In genomic region chr13:94620286-94620896, GRCh38 we compare ENCODE assay signal across 8 cellular contexts. TPM values are rescaled to one million over a fixed set of nuclear protein-coding genes. Genes with fewer than 3 reads are reported as not detected.
A peak's percentile ranks its signal among the peaks of the same experiment; 100 is the strongest.
DNase-seq lines count a peak whose midpoint lies in the region; ATAC-seq and TF ChIP-seq lines count a peak whose summit lies in the region.

No MANE protein-coding gene starts in this region.

- H3K36me3 Mint-ChIP-seq in activated T-cell treated with anti-CD3 and anti-CD28 coated beads, Interleukin-2, amount 50 U/mL, for 4 hours (ENCODE audit: insufficient read depth): peaks cover 19% of the 10 kb centered on the region
- H3K36me3 Mint-ChIP-seq in stimulated activated naive B cell treated with anti-CD40 and anti-IgM and Interleukin-4, amounts not matched to agents 10 μg/mL and 1 μg/mL and 100 μg/mL, for 72 hours: peaks cover 8 to 19% of the 10 kb centered on the region in 2 donors

- peak; percentile 58 to 70 for ATAC-seq in activated T-cell treated with anti-CD3 and anti-CD28 coated beads, Interleukin-2, amount 50 U/mL, for 4 hours
- peak; percentile 78 for ATAC-seq in GM21528 (IDR thresholded peaks at IDR 0.05; ENCODE audit: low FRiP score, unreplicated experiment)
- peak; percentile 68 for ATAC-seq in IMR-90 (ENCODE audit: low read depth)
- ATAC-seq in stimulated activated naive B cell treated with anti-CD40 and anti-IgM and Interleukin-4, amounts not matched to agents 10 μg/mL and 1 μg/mL and 100 μg/mL, for 72 hours (replicated peaks): peak; percentile 61 to 62

- no peak overlapping the region for H3K14ac ChIP-seq in IMR-90 (replicated peaks; ENCODE audit: low read depth, low read length)

- in situ Hi-C loops in IMR-90 (cut with MboI; ENCODE audit: low sequenced_read_pairs): loop anchor here (25.0 kb wide), 1 partner anchor 1383 kb away; the partner anchor contains the start of gene GPC6

- H2BK5ac ChIP-seq in IMR-90 (ENCODE audit: low read depth, low read length, poor library complexity, severe bottlenecking): no peak overlapping the region

- H3K27ac ChIP-seq in IMR-90 (ENCODE audit: insufficient read depth, low read length): no peak overlapping the region
- H3K27ac ChIP-seq in SK-N-SH (ENCODE audit: low read depth in 2 of 2, low read length in 1 of 2): no peak overlapping the region
- H3K27ac ChIP-seq in fibroblast of lung (ENCODE audit: insufficient read depth, low read length): no peak overlapping the region

- no peak overlapping the region for H4K5ac ChIP-seq in IMR-90 (ENCODE audit: low read depth, low read length)

- POLR2A ChIA-PET in IMR-90 (lab: Charles Lee; ENCODE audit: unreplicated experiment): no interaction called here
- POLR2A ChIA-PET in SK-N-SH (lab: Yijun Ruan, JAX): no interaction called here

- H3K18ac ChIP-seq in IMR-90 (ENCODE audit: low read depth, low read length): no peak overlapping the region

- H3K27ac Mint-ChIP-seq in stimulated activated naive B cell treated with anti-CD40 and anti-IgM and Interleukin-4, amounts not matched to agents 10 μg/mL and 1 μg/mL and 100 μg/mL, for 72 hours: no peak overlapping the region

- DNase-seq in activated T-cell treated with anti-CD3 and anti-CD28 coated beads, Interleukin-2, amount 50 U/mL, for 4 hours: no peak
- DNase-seq in activated T-cell treated with anti-CD3 and anti-CD28 coated beads, Interleukin-2, amount 50 U/mL, for 1 hour: no peak
- DNase-seq in IMR-90 (peak; percentile 41), SK-N-SH (peak; percentile 49), fibroblast of lung (ENCODE audit: low read depth in 2 of 2) (peak; percentile 11 to 49), middle frontal gyrus (ENCODE audit: extremely low spot score, low spot score) (no peak)
- DNase-seq in stimulated activated naive B cell treated with anti-CD40 and anti-IgM and Interleukin-4, amounts not matched to agents 10 μg/mL and 1 μg/mL and 100 μg/mL, for 72 hours: no peak

- no peak overlapping the region for H2AK9ac ChIP-seq in IMR-90 (replicated peaks; ENCODE audit: low read depth, low read length, poor library complexity)

- no peak overlapping the region for H3K9ac ChIP-seq in IMR-90 (ENCODE audit: low read depth, low read length)
- no peak overlapping the region for H3K9ac ChIP-seq in SK-N-SH
- H3K9ac ChIP-seq in fibroblast of lung (ENCODE audit: insufficient read depth, low read length): no peak overlapping the region

- H3K56ac ChIP-seq in IMR-90 (ENCODE audit: extremely low read depth, insufficient read depth, low read length): no peak overlapping the region

- CTCF ChIA-PET in IMR-90 (lab: Yijun Ruan, JAX): interaction anchor here (0.7 to 1.8 kb wide), 7 partner anchors 8 to 784 kb away, joined by 3 to 5 read pairs (median 4); no protein-coding TSS in a partner anchor
- CTCF ChIA-PET in SK-N-SH (lab: Yijun Ruan, JAX): interaction anchor here (0.5 to 11.3 kb wide), 33 partner anchors 10 to 786 kb away, joined by 3 to 307 read pairs (median 4); no protein-coding TSS in a partner anchor

- H2AFZ ChIP-seq in IMR-90 (replicated peaks; ENCODE audit: low read length, poor library complexity) (no peak overlapping the region), SK-N-SH (ENCODE audit: low read depth) (no peak overlapping the region), fibroblast of lung (ENCODE audit: low read length) (no peak overlapping the region)

- no peaks in the 10 kb centered on the region for H3K9me1 ChIP-seq in IMR-90 (ENCODE audit: insufficient read depth, low read length)

- H2BK15ac ChIP-seq in IMR-90 (ENCODE audit: low read depth, low read length): no peak overlapping the region

- no peaks in the 10 kb centered on the region for H3K27me3 Mint-ChIP-seq in activated T-cell treated with anti-CD3 and anti-CD28 coated beads, Interleukin-2, amount 50 U/mL, for 4 hours (ENCODE audit: low read depth)
- no peaks in the 10 kb centered on the region for H3K27me3 Mint-ChIP-seq in stimulated activated naive B cell treated with anti-CD40 and anti-IgM and Interleukin-4, amounts not matched to agents 10 μg/mL and 1 μg/mL and 100 μg/mL, for 72 hours

- H4K91ac ChIP-seq in IMR-90 (ENCODE audit: insufficient read depth, low read depth, low read length): no peak overlapping the region

- no CpG with 5 or more reads among the region's 2 CpGs for WGBS in IMR-90 (ENCODE audit: extremely low coverage in 2 of 2, insufficient read length in 1 of 2), 2 experiments
- WGBS in SK-N-SH (ENCODE audit: low lambda C conversion rate): 79% methylated on average over 2 of the region's 2 CpGs

- no peak overlapping the region for H2BK20ac ChIP-seq in IMR-90 (ENCODE audit: low read depth, low read length)

- dilution Hi-C loops in IMR-90 (cut with HindIII; ENCODE audit: low sequenced_read_pairs, unreplicated experiment): no loop called here

- H3K9me2 ChIP-seq in SK-N-SH: no peaks in the 10 kb centered on the region

- TF ChIP-seq EP300 in SK-N-SH (IDR thresholded peaks at IDR 0.05; ENCODE audit: borderline replicate concordance in 1 of 2, low read depth in 1 of 2, low read length in 1 of 2): no peak

- TF ChIP-seq POLR2A in IMR-90 (IDR thresholded peaks at IDR 0.05; ENCODE audit: low read depth, low read length): no peak

- peaks cover 6% of the 10 kb centered on the region; the same call in 1 of the 2 replicates for H4K20me1 ChIP-seq in IMR-90 (ENCODE audit: insufficient read depth, low read length)
- H4K20me1 ChIP-seq in SK-N-SH (ENCODE audit: insufficient read depth): no peaks in the 10 kb centered on the region
- H4K20me1 ChIP-seq in fibroblast of lung (ENCODE audit: control insufficient read depth, extremely low read depth, insufficient read depth, low read length): peaks cover 2% of the 10 kb centered on the region

- peaks cover 14% of the 10 kb centered on the region for H3K36me3 ChIP-seq in IMR-90 (ENCODE audit: control insufficient read depth, insufficient read depth, low read length)
- H3K36me3 ChIP-seq in SK-N-SH (replicated peaks in 1 of 2; ENCODE audit: control insufficient read depth in 1 of 2, insufficient read depth in 2 of 2, low read length in 1 of 2): peaks cover 57 to 66% of the 10 kb centered on the region in 2 experiments
- H3K36me3 ChIP-seq in fibroblast of lung (ENCODE audit: control insufficient read depth, insufficient read depth, low read length): peaks cover 4% of the 10 kb centered on the region

- peaks cover 8% of the 10 kb centered on the region for H3K4me1 Mint-ChIP-seq in activated T-cell treated with anti-CD3 and anti-CD28 coated beads, Interleukin-2, amount 50 U/mL, for 4 hours (ENCODE audit: low read depth)
- no peaks in the 10 kb centered on the region for H3K4me1 Mint-ChIP-seq in stimulated activated naive B cell treated with anti-CD40 and anti-IgM and Interleukin-4, amounts not matched to agents 10 μg/mL and 1 μg/mL and 100 μg/mL, for 72 hours

- H3K4me1 ChIP-seq in IMR-90 (ENCODE audit: control insufficient read depth, insufficient read depth, low read length) (no peaks in the 10 kb centered on the region), SK-N-SH (ENCODE audit: control insufficient read depth in 1 of 2, insufficient read depth in 2 of 2, low read depth in 1 of 2, low read length in 1 of 2) (no peaks in the 10 kb centered on the region; a peak in 1 of 4 replicates), fibroblast of lung (ENCODE audit: control insufficient read depth, extremely low read depth, insufficient read depth, low read length) (no peaks in the 10 kb centered on the region)

- peaks cover 4% of the 10 kb centered on the region for H3F3A ChIP-seq in SK-N-SH (replicated peaks; ENCODE audit: insufficient read depth)

- no peak overlapping the region for H4K8ac ChIP-seq in IMR-90 (ENCODE audit: low read depth in 2 of 2, low read length in 2 of 2)

- peaks cover 6 to 13% of the 10 kb centered on the region in 2 experiments; a peak in 2 of 4 replicates for H3K79me1 ChIP-seq in IMR-90 (ENCODE audit: low read depth in 1 of 2, low read length in 2 of 2)

- H3K4me3 Mint-ChIP-seq in activated T-cell treated with anti-CD3 and anti-CD28 coated beads, Interleukin-2, amount 50 U/mL, for 4 hours: no peak overlapping the region
- no peak overlapping the region for H3K4me3 Mint-ChIP-seq in stimulated activated naive B cell treated with anti-CD40 and anti-IgM and Interleukin-4, amounts not matched to agents 10 μg/mL and 1 μg/mL and 100 μg/mL, for 72 hours

- no peak overlapping the region for H2BK120ac ChIP-seq in IMR-90 (ENCODE audit: low read depth, low read length)

- no TSS peak for BruUV-seq in IMR-90 (replicated peaks; lab: Mats Ljungman, UMichigan)

- H3K23ac ChIP-seq in IMR-90 (ENCODE audit: low read depth, low read length): no peak overlapping the region

- TF ChIP-seq RAD21 in IMR-90 (IDR thresholded peaks at IDR 0.05; ENCODE audit: low read length): peak; percentile 71
- TF ChIP-seq RAD21 in SK-N-SH (IDR thresholded peaks at IDR 0.05; ENCODE audit: low read length): peak; percentile 80

- no peaks in the 10 kb centered on the region for H3K27me3 ChIP-seq in IMR-90 (ENCODE audit: control insufficient read depth, insufficient read depth, low read length)
- no peaks in the 10 kb centered on the region for H3K27me3 ChIP-seq in SK-N-SH (ENCODE audit: insufficient read depth)
- no peaks in the 10 kb centered on the region for H3K27me3 ChIP-seq in fibroblast of lung (ENCODE audit: control insufficient read depth, insufficient read depth, low read length)

- H3K9me3 ChIP-seq in IMR-90 (ENCODE audit: control insufficient read depth, insufficient read depth, low read length) (no peaks in the 10 kb centered on the region), SK-N-SH (no peaks in the 10 kb centered on the region), fibroblast of lung (ENCODE audit: control insufficient read depth, insufficient read depth, low read depth, low read length) (no peaks in the 10 kb centered on the region)

- H3K4ac ChIP-seq in IMR-90 (ENCODE audit: low read depth, low read length): no peak overlapping the region

- H3K79me2 ChIP-seq in SK-N-SH (ENCODE audit: insufficient read depth): peaks cover 13% of the 10 kb centered on the region; the same call in 1 of the 2 replicates
- H3K79me2 ChIP-seq in fibroblast of lung (ENCODE audit: control insufficient read depth, insufficient read depth, low read length): no peaks in the 10 kb centered on the region

- H3K4me2 ChIP-seq in IMR-90 (ENCODE audit: low read depth, low read length): no peak overlapping the region
- no peak overlapping the region for H3K4me2 ChIP-seq in SK-N-SH
- H3K4me2 ChIP-seq in fibroblast of lung (ENCODE audit: extremely low read depth, insufficient read depth, low read length): no peak overlapping the region

- H2AK5ac ChIP-seq in IMR-90 (ENCODE audit: low read depth, low read length): no peak overlapping the region

- H3K4me3 ChIP-seq in IMR-90 (ENCODE audit: insufficient read depth, low read depth, low read length) (no peak overlapping the region), SK-N-SH (ENCODE audit: low read depth in 2 of 2, low read length in 1 of 2) (no peak overlapping the region), fibroblast of lung (replicated peaks in 1 of 4; ENCODE audit: control extremely low read depth in 1 of 4, insufficient read depth in 1 of 4, low read depth in 3 of 4, low read length in 4 of 4) (no peak overlapping the region)

- intact Hi-C loops in IMR-90 (cut with micrococcal nuclease): loop anchor here (5.0 kb wide), 1 partner anchor 87 kb away; no protein-coding TSS in a partner anchor

- TF ChIP-seq CTCF in IMR-90 (conservative IDR thresholded peaks at IDR 0.05; ENCODE audit: low read depth, low read length): peak; percentile 58
- peak; percentile 79 for TF ChIP-seq CTCF in SK-N-SH (IDR thresholded peaks at IDR 0.05)
- peak; percentile 53 to 63 for TF ChIP-seq CTCF in fibroblast of lung (conservative IDR thresholded peaks at IDR 0.05 in 1 of 2, IDR thresholded peaks at IDR 0.05 in 1 of 2; ENCODE audit: low read depth in 1 of 2, low read length in 2 of 2)

- no peaks in the 10 kb centered on the region for H3K9me3 Mint-ChIP-seq in activated T-cell treated with anti-CD3 and anti-CD28 coated beads, Interleukin-2, amount 50 U/mL, for 4 hours
- no peaks in the 10 kb centered on the region for H3K9me3 Mint-ChIP-seq in stimulated activated naive B cell treated with anti-CD40 and anti-IgM and Interleukin-4, amounts not matched to agents 10 μg/mL and 1 μg/mL and 100 μg/mL, for 72 hours

RNA-seq across cellular contexts. Expression of gene GPR180, which starts 18.7 kb away (rescaled TPM):
- total RNA-seq in activated T-cell treated with anti-CD3 and anti-CD28 coated beads, Interleukin-2, amount 50 U/mL, for 4 hours: 1 to 10 TPM; 6.0 to 8.3 (median 7.0) TPM
- 10.8 and 14.2 TPM in 2 replicates for total RNA-seq in IMR-90 (2012; rRNA removed)
- 2.4 and 2.8 TPM in 2 replicates for polyA plus RNA-seq in IMR-90 (2012; rRNA removed)
- 0.53 and 0.60 TPM in 2 replicates for polyA plus RNA-seq in IMR-90 (2012; cell fraction: cytosol; rRNA removed)
- polyA plus RNA-seq in IMR-90 (2012; cell fraction: nucleus; rRNA removed; ENCODE audit: low replicate concordance): 1.0 and 4.9 TPM in 2 replicates
- 1.8 and 2.2 TPM in 2 replicates for polyA plus RNA-seq in SK-N-SH (2012; rRNA removed)
- polyA plus RNA-seq in SK-N-SH (2012; cell fraction: cytosol; rRNA removed): 2.6 and 3.0 TPM in 2 replicates
- 1.6 and 3.8 TPM in 2 replicates for polyA plus RNA-seq in SK-N-SH (2012; cell fraction: nucleus; rRNA removed)
- total RNA-seq in fibroblast of lung: 10.3 and 12.1 TPM in 2 replicates
- polyA plus RNA-seq in fibroblast of lung: 7.9 and 9.0 TPM in 2 replicates
- 4.6 and 4.7 TPM in 2 replicates for polyA plus RNA-seq in fibroblast of lung (2012)
- 1.2 and 1.6 TPM in 2 replicates for polyA minus RNA-seq in fibroblast of lung (ENCODE audit: low replicate concordance)

RNA-seq across cellular contexts. Expression of gene TGDS, which starts 24.4 kb away (rescaled TPM):
- total RNA-seq in activated T-cell treated with anti-CD3 and anti-CD28 coated beads, Interleukin-2, amount 50 U/mL, for 4 hours: 10 to 100 TPM; 22.0 to 27.8 (median 26.4) TPM
- 15.6 and 17.8 TPM in 2 replicates for total RNA-seq in IMR-90 (2012; rRNA removed)
- 8.0 and 9.6 TPM in 2 replicates for polyA plus RNA-seq in IMR-90 (2012; rRNA removed)
- 1.8 and 2.5 TPM in 2 replicates for polyA plus RNA-seq in IMR-90 (2012; cell fraction: cytosol; rRNA removed)
- 2.3 and 14.5 TPM in 2 replicates for polyA plus RNA-seq in IMR-90 (2012; cell fraction: nucleus; rRNA removed; ENCODE audit: low replicate concordance)
- polyA plus RNA-seq in SK-N-SH (2012; rRNA removed): 8.2 and 12.2 TPM in 2 replicates
- 13.2 and 15.8 TPM in 2 replicates for polyA plus RNA-seq in SK-N-SH (2012; cell fraction: cytosol; rRNA removed)
- polyA plus RNA-seq in SK-N-SH (2012; cell fraction: nucleus; rRNA removed): 5.6 and 12.7 TPM in 2 replicates
- total RNA-seq in fibroblast of lung: 10.3 and 13.4 TPM in 2 replicates
- 14.4 and 15.2 TPM in 2 replicates for polyA plus RNA-seq in fibroblast of lung
- 7.0 and 7.2 TPM in 2 replicates for polyA plus RNA-seq in fibroblast of lung (2012)
- 1.8 TPM in 1 of 2 replicates, not detected in the other for polyA minus RNA-seq in fibroblast of lung (ENCODE audit: low replicate concordance)

Comparison
In these comparisons a context has a peak if more than half of its experiments do, and no peak if none do; other contexts are left out.
1. DNase-seq: peak in IMR-90 (single experiment), SK-N-SH (single experiment) and fibroblast of lung (2 of 2); none in activated T-cell treated with anti-CD3 and anti-CD28 coated beads, Interleukin-2, amount 50 U/mL, for 4 hours (single experiment), activated T-cell treated with anti-CD3 and anti-CD28 coated beads, Interleukin-2, amount 50 U/mL, for 1 hour (single experiment), stimulated activated naive B cell treated with anti-CD40 and anti-IgM and Interleukin-4, amounts not matched to agents 10 μg/mL and 1 μg/mL and 100 μg/mL, for 72 hours (single experiment) and middle frontal gyrus (single experiment).
2. Peak in every context shown above with its lines, with median percentiles within 50 percentile points of each other: ATAC-seq and CTCF ChIP-seq.